Comparison of ENCODE assay signal across 11 cellular contexts in the genomic region with DNA sequence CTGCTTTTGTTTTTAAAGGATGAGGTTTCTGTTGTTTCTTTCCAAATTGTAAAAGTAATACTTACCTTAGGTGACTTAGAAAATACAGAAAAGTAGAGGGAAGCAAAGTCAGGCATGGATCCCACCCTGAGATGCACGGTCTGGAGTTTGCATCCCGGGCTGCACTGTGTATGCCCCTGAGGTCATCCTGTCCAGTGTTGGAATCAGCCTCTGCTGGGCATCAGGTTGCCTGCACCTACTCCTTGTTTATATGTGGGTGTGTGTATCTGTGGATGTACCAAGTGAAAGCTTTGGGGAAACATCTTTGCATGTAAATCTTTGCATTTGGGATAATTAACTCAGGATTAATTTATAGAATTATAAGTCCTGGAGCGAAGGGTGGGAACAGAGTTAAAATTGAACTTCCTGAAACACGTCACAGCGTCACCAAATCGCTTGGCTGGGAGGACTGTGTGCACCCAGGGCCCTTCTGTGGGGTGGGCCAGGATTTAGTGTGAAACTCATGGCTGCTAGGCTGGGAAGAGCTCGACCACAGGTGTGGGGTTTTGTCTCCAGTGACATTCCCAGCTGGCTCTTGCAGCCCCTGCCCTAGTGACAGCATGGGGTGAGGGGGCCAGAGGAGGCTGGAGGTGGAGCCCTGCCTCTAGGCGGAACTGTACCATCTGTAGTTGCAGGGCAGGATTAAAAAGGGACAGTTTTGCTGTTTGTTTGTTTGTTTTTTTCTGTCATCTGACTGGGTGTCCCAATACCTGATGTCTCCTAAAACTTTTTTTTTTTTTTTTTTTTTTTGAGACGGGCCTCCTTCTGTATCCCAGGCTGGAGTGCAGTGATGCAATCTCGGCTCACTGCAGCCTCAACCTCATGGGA. TPM values are rescaled to one million over a fixed set of nuclear protein-coding genes. Genes with fewer than 3 reads are reported as not detected.
DNase-seq lines count a peak whose midpoint lies in the region; ATAC-seq and TF ChIP-seq lines count a peak whose summit lies in the region.
"Had no signal": no experiment of that assay in that cellular context is flagged by ENCODE, and none has a peak within 500 bp of the region (broad histone marks: within the 10 kb centered on the region; RNA-seq: fewer than 3 reads in every experiment).

No MANE protein-coding gene starts in this region.

- POLR2A ChIA-PET in IMR-90 (lab: Charles Lee; ENCODE audit: unreplicated experiment) = no interaction called here

- no peaks in the 10 kb centered on the region for H3K36me3 ChIP-seq in IMR-90 (ENCODE audit: control insufficient read depth, insufficient read depth, low read length)
- no peaks in the 10 kb centered on the region for H3K36me3 ChIP-seq in right lobe of liver
- H3K36me3 ChIP-seq in testis (ENCODE audit: low read depth, missing control alignments) = no peaks in the 10 kb centered on the region

- H3K4me3 ChIP-seq in IMR-90 (ENCODE audit: insufficient read depth, low read depth, low read length) = no peak overlapping the region
- no peak overlapping the region for H3K4me3 ChIP-seq in right lobe of liver
- H3K4me3 ChIP-seq in testis = no peak overlapping the region

- H3K56ac ChIP-seq in IMR-90 (ENCODE audit: extremely low read depth, insufficient read depth, low read length) = no peak overlapping the region; the same call in 1 of the 2 replicates

- TF ChIP-seq CTCF in IMR-90 (conservative IDR thresholded peaks at IDR 0.05; ENCODE audit: low read depth, low read length) (no peak), right lobe of liver (IDR thresholded peaks at IDR 0.05) (peak in 1 of 4 donors; percentile 12), testis (IDR thresholded peaks at IDR 0.05) (no peak)

- H3K4me1 ChIP-seq in IMR-90 (ENCODE audit: control insufficient read depth, insufficient read depth, low read length) (peaks cover 59% of the 10 kb centered on the region), right lobe of liver (peaks cover 0 to 46% (median 22%) of the 10 kb centered on the region in 4 donors), testis (peaks cover 50% of the 10 kb centered on the region)

- intact Hi-C loops in IMR-90 (cut with micrococcal nuclease) = no loop called here
- intact Hi-C loops in right lobe of liver (cut with DNase I) = no loop called here
- intact Hi-C loops in testis (cut with DNase I; ENCODE audit: low total_unique reads) = no loop called here

- peak overlapping the region; percentile 93 for H2BK5ac ChIP-seq in IMR-90 (ENCODE audit: low read depth, low read length, poor library complexity, severe bottlenecking)

- no peaks in the 10 kb centered on the region for H3K27me3 ChIP-seq in IMR-90 (ENCODE audit: control insufficient read depth, insufficient read depth, low read length)
- H3K27me3 ChIP-seq in right lobe of liver = no peaks in the 10 kb centered on the region
- no peaks in the 10 kb centered on the region for H3K27me3 ChIP-seq in testis

- peak overlapping the region; percentile 81 for H2AK9ac ChIP-seq in IMR-90 (replicated peaks; ENCODE audit: low read depth, low read length, poor library complexity)

- peak overlapping the region; percentile 95 for H2BK120ac ChIP-seq in IMR-90 (ENCODE audit: low read depth, low read length)

- in situ Hi-C loops in IMR-90 (cut with MboI; ENCODE audit: low sequenced_read_pairs) = no loop called here

- H3K14ac ChIP-seq in IMR-90 (replicated peaks; ENCODE audit: low read depth, low read length) = peak overlapping the region; percentile 73

- H3K79me1 ChIP-seq in IMR-90 (ENCODE audit: low read depth in 1 of 2, low read length in 2 of 2) = peaks cover 13 to 87% of the 10 kb centered on the region in 2 experiments

- CTCF ChIA-PET in IMR-90 (lab: Yijun Ruan, JAX) = no interaction called here

- peaks cover 22% of the 10 kb centered on the region for H3K9me1 ChIP-seq in IMR-90 (ENCODE audit: insufficient read depth, low read length)

- TF ChIP-seq POLR2A in IMR-90 (IDR thresholded peaks at IDR 0.05; ENCODE audit: low read depth, low read length) = peak; percentile 92
- no peak for TF ChIP-seq POLR2A in right lobe of liver (IDR thresholded peaks at IDR 0.05)
- no peak for TF ChIP-seq POLR2A in testis (IDR thresholded peaks at IDR 0.05)

- peak overlapping the region; percentile 96 for H3K4ac ChIP-seq in IMR-90 (ENCODE audit: low read depth, low read length)

- peak overlapping the region; percentile 93; the same call in 1 of the 2 replicates for H3K23ac ChIP-seq in IMR-90 (ENCODE audit: low read depth, low read length)

- H4K91ac ChIP-seq in IMR-90 (ENCODE audit: insufficient read depth, low read depth, low read length) = peak overlapping the region; percentile 99

- 87% methylated on average over 6 of the region's 10 CpGs; no CpG with 5 or more reads in 1 of the 2 experiments for WGBS in IMR-90 (ENCODE audit: extremely low coverage in 2 of 2, insufficient read length in 1 of 2), 2 experiments
- 47% methylated on average over 7 of the region's 10 CpGs for WGBS in right lobe of liver (ENCODE audit: insufficient coverage, low coverage, low lambda C conversion rate, missing lambda C conversion rate)
- 70 to 74% methylated on average over 10 of the region's 10 CpGs for WGBS in testis, 2 donors

- peak overlapping the region; percentile 63 for H2BK20ac ChIP-seq in IMR-90 (ENCODE audit: low read depth, low read length)

- peak overlapping the region; percentile 85 for H2AK5ac ChIP-seq in IMR-90 (ENCODE audit: low read depth, low read length)

- peak overlapping the region; percentile 96; the same call in 2 of the 3 replicates for H2BK15ac ChIP-seq in IMR-90 (ENCODE audit: low read depth, low read length)

- peak overlapping the region; percentile 93 to 94; a peak in 3 of 4 replicates for H4K8ac ChIP-seq in IMR-90 (ENCODE audit: low read depth in 2 of 2, low read length in 2 of 2)

- dilution Hi-C loops in IMR-90 (cut with HindIII; ENCODE audit: low sequenced_read_pairs, unreplicated experiment) = no loop called here

- DNase-seq in IMR-90 (peak; percentile 31), astrocyte of the hippocampus (ENCODE audit: low read depth, low spot score) (peak; percentile 35), right lobe of liver (peak in 1 of 3 donors; percentile 58), testis (no peak), kidney tubule cell (ENCODE audit: low spot score) (no peak), DMS79 treated with DMSO at 0.1 percent for 48 hours (lab: John Stamatoyannopoulos, UW) (no peak)
- DNase-seq: immature natural killer cell; stimulated activated CD4-positive, alpha-beta T cell treated with anti-CD3 and anti-CD28 coated beads, Interleukin-4, amount 100 ng/mL, for 4 hours; T1000 had no signal

- H2AFZ ChIP-seq in IMR-90 (replicated peaks; ENCODE audit: low read length, poor library complexity) = no peak overlapping the region

- H4K5ac ChIP-seq in IMR-90 (ENCODE audit: low read depth, low read length) = peak overlapping the region; percentile 31

- ATAC-seq in IMR-90 (ENCODE audit: low read depth) (no peak), right lobe of liver (peak; percentile 18 to 43 (median 33)), HG03342 (IDR thresholded peaks at IDR 0.05; ENCODE audit: unreplicated experiment) (no peak), HG03159 (IDR thresholded peaks at IDR 0.05; ENCODE audit: unreplicated experiment) (no peak)

- H3K18ac ChIP-seq in IMR-90 (ENCODE audit: low read depth, low read length) = peak overlapping the region; percentile 48

- H4K20me1 ChIP-seq in IMR-90 (ENCODE audit: insufficient read depth, low read length) = peaks cover 37% of the 10 kb centered on the region

- H3K27ac ChIP-seq in IMR-90 (ENCODE audit: insufficient read depth, low read length) (peak overlapping the region; percentile 51; the same call in 1 of the 2 replicates), right lobe of liver (peak overlapping the region; percentile 62 to 80 (median 75)), testis (peak overlapping the region; percentile 92 to 97)

- no peak overlapping the region for H3K9ac ChIP-seq in IMR-90 (ENCODE audit: low read depth, low read length)

- H3K9me3 ChIP-seq in IMR-90 (ENCODE audit: control insufficient read depth, insufficient read depth, low read length) (no peaks in the 10 kb centered on the region), right lobe of liver (no peaks in the 10 kb centered on the region), testis (no peaks in the 10 kb centered on the region)

- no TSS peak for BruUV-seq in IMR-90 (replicated peaks; lab: Mats Ljungman, UMichigan)

- no peak for TF ChIP-seq RAD21 in IMR-90 (IDR thresholded peaks at IDR 0.05; ENCODE audit: low read length)

- no peak overlapping the region for H3K4me2 ChIP-seq in IMR-90 (ENCODE audit: low read depth, low read length)

TF ChIP-seq in IMR-90, 13 proteins besides CTCF, POLR2A, EP300 and RAD21:
- TF ChIP-seq CEBPB (IDR thresholded peaks at IDR 0.05; ENCODE audit: low read depth, low read length) = peak; percentile 64; the same call in 1 of the 2 replicates
- no peak for TF ChIP-seq MAZ (IDR thresholded peaks at IDR 0.05; ENCODE audit: borderline replicate concordance, low read depth, low read length)

RNA-seq across cellular contexts. Expression of gene GTF2IRD1, which starts 28.0 kb away (rescaled TPM):
- total RNA-seq in IMR-90 (2012; rRNA removed) (4.1 and 5.0 TPM in 2 replicates), right lobe of liver (1 to 10 TPM; 1.9 to 9.8 (median 6.5) TPM), testis (10 to 100 TPM; 22.4 to 24.7 TPM)
- polyA plus RNA-seq in IMR-90 (2012; rRNA removed) (21.9 and 22.6 TPM in 2 replicates), testis (ENCODE audit: insufficient read depth, low read depth, low replicate concordance) (15.1 TPM)
- polyA plus RNA-seq in IMR-90 (2012; cell fraction: cytosol; rRNA removed) = 19.6 and 26.0 TPM in 2 replicates
- 27.5 and 33.3 TPM in 2 replicates for polyA plus RNA-seq in IMR-90 (2012; cell fraction: nucleus; rRNA removed; ENCODE audit: low replicate concordance)
- polyA plus RNA-seq: immature natural killer cell had no signal

Comparison
In these comparisons a context has a peak if more than half of its experiments do, and no peak if none do; other contexts are left out.
1. ATAC-seq: peak in right lobe of liver (4 of 4); none in IMR-90 (single experiment), HG03342 (single experiment) and HG03159 (single experiment).
2. DNase-seq: peak in IMR-90 (single experiment) and astrocyte of the hippocampus (single experiment); none in testis (single experiment), kidney tubule cell (single experiment) and DMS79 treated with DMSO at 0.1 percent for 48 hours (single experiment).
3. Peak in every context shown above with its lines, with median percentiles within 50 percentile points of each other: H3K27ac ChIP-seq.